24 cellular contexts compared by ENCODE assay signal in genomic region chr3:136263251-136263650, GRCh38.
"Had no signal": no experiment of that assay in that cellular context is flagged by ENCODE, and none has a peak within 500 bp of the region (broad histone marks: within the 10 kb centered on the region; RNA-seq: fewer than 3 reads in every experiment).

No MANE protein-coding gene starts in this region.

- ATAC-seq: left colon; left lung; natural killer cell; pancreas; sciatic nerve; stimulated activated effector memory CD8-positive, alpha-beta T cell treated with anti-CD3 and anti-CD28 coated beads, Interleukin-12 subunit alpha, Interleukin-12 subunit beta, amount 100 ng/mL, for 72 hours; upper lobe of right lung had no signal

- H3K27ac ChIP-seq: left lung, neutrophil, pancreas, prostate gland, skin epidermis, spleen, suprapubic skin, thoracic aorta, tibial artery, upper lobe of right lung had no signal

- H3K4me3 ChIP-seq: left lung, lung, neural progenitor cell, pancreas, prostate gland, skin epidermis, spleen, suprapubic skin, thoracic aorta, tibial artery, upper lobe of right lung had no signal

- H3K27me3 ChIP-seq: left lung, neural progenitor cell, neutrophil, pancreas, spleen, suprapubic skin, tibial artery, upper lobe of right lung had no signal

- DNase-seq: kidney glomerular epithelial cell; left colon; left lung; naive B cell; natural killer cell; nephron progenitor cell; pancreas; retina; right cardiac atrium; spleen; stimulated activated CD4-positive, alpha-beta T cell treated with anti-CD3 and anti-CD28 coated beads, Interleukin-4, amount 100 ng/mL, for 24 hours; stimulated activated naive CD4-positive, alpha-beta T cell; tibial artery; trophoblast cell; upper lobe of right lung had no signal
